ENCODE assay signal across 8 cellular contexts in genomic region chr17:82775033-82775823, GRCh38. TPM values are rescaled to one million over a fixed set of nuclear protein-coding genes. Genes with fewer than 3 reads are reported as not detected.
DNase-seq lines count a peak whose midpoint lies in the region; TF ChIP-seq lines count a peak whose summit lies in the region.

No MANE protein-coding gene starts in this region.

- no peak overlapping the region for H3K27ac Mint-ChIP-seq in neural crest cell (ENCODE audit: unreplicated experiment)

- peak; percentile 88 for TF ChIP-seq CTCF in neural crest cell (conservative IDR thresholded peaks at IDR 0.05)

- H3K36me3 Mint-ChIP-seq in neural crest cell (ENCODE audit: low read depth), result peaks cover 21% of the 10 kb centered on the region

- no peaks in the 10 kb centered on the region for H3K4me1 Mint-ChIP-seq in neural crest cell

- H3K9me3 Mint-ChIP-seq in neural crest cell, result no peaks in the 10 kb centered on the region

- no peak overlapping the region for H3K4me3 Mint-ChIP-seq in neural crest cell

- H3K27me3 Mint-ChIP-seq in neural crest cell (ENCODE audit: low read depth), result no peaks in the 10 kb centered on the region

- peak; percentile 20 for DNase-seq in EL
- peak; percentile 41 for DNase-seq in NCI-H128 (lab: John Stamatoyannopoulos, UW; ENCODE audit: unreplicated experiment)
- DNase-seq in activated CD8-positive, alpha-beta memory T cell treated with anti-CD3 and anti-CD28 coated beads, Interleukin-2, amount 50 U/mL, for 48 hours, result peak; percentile 78
- peak; percentile 35 for DNase-seq in fibroblast of peridontal ligament (ENCODE audit: extremely low read depth)
- peak; percentile 61 for DNase-seq in neural crest cell (ENCODE audit: low read depth, low spot score)
- DNase-seq in HCEC 1CT, result no peak
- no peak for DNase-seq in AML-193 (lab: John Stamatoyannopoulos, UW)
- no peak for DNase-seq in SIG-M5 (lab: John Stamatoyannopoulos, UW)

RNA-seq across cellular contexts. Expression of gene TBCD, which starts 23.4 kb away (rescaled TPM):
- total RNA-seq in neural crest cell, result 155 and 166 TPM in 2 replicates

RNA-seq across cellular contexts. Expression of gene FN3K, which starts 39.8 kb away (rescaled TPM):
- total RNA-seq in neural crest cell, result 21.7 and 23.8 TPM in 2 replicates

RNA-seq across cellular contexts. Expression of gene FN3KRP, which starts 58.7 kb away (rescaled TPM):
- 44.1 and 44.4 TPM in 2 replicates for total RNA-seq in neural crest cell

Comparison
In these comparisons a context has a peak if more than half of its experiments do, and no peak if none do; other contexts are left out.
1. DNase-seq: peak in EL (single experiment), NCI-H128 (single experiment), activated CD8-positive, alpha-beta memory T cell treated with anti-CD3 and anti-CD28 coated beads, Interleukin-2, amount 50 U/mL, for 48 hours (single experiment), fibroblast of peridontal ligament (single experiment) and neural crest cell (single experiment); none in HCEC 1CT (single experiment), AML-193 (0 of 2) and SIG-M5 (single experiment).